8 cellular contexts compared by ENCODE assay signal in the genomic region with DNA sequence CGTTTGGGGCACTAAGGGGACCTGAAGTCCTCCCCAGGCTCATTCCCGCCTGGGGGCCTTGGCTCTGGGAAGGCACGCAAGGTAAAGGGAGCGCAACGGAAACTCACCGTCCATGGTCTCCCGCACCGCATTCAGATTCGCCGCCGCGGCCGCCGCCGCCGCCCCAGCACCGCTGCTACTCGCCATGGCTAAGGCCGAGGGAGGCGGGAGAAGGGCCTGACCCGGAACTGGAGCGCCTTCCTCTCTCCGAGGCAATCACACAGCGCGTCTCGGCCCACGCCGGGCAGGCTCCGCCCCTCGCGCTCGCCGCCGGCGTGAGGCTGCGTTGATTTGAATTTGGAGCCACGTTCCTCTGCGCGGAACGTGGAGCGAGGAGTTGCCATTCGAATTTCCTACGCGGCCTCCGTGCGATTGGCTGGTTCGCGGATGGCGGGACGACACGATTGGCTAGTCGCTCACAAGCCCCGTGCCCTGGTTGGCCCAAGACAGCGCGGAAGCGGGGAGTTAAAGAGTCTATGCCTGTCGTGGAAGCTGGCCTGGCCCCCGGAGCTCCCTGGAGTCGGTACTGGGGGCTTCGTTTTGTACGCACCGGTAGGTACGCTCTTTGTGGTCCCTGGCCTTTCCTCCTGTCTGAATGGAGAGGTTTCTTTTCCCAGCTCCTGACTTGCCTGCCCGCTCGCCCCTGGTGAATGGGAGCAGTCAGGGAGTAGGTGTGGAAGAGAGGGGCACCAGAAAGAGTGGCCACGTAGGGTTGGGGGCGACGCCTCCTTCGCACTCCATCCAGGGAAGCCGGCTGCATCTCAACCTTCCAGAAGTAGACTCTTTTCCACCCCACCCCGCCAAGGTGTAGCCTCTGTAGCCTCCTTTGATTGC. TPM values are rescaled to one million over a fixed set of nuclear protein-coding genes. Genes with fewer than 3 reads are reported as not detected.
DNase-seq lines count a peak whose midpoint lies in the region; ATAC-seq, FAIRE-seq and TF ChIP-seq lines count a peak whose summit lies in the region.

A gene (plus strand): TSS at position 507 of the 873 bp plus-strand sequence. CDS start 1,018 bp downstream, outside the sequence.
A gene with protein sequence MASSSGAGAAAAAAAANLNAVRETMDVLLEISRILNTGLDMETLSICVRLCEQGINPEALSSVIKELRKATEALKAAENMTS (minus strand): TSS at position 213 of the 873 bp plus-strand sequence. CDS start 27 bp downstream, at position 186.

- POLR2A ChIA-PET in endothelial cell of umbilical vein (lab: Charles Lee), result no interaction called here

- H3K79me2 ChIP-seq in endothelial cell of umbilical vein (ENCODE audit: control insufficient read depth, insufficient read depth, low read length), result peaks cover 79% of the 10 kb centered on the region

- H3K27ac Mint-ChIP-seq in IgD-negative memory B cell, result peak within 1 kb of the TSS; percentile 79 to 96 (median 94)

- H4K20me1 ChIP-seq in endothelial cell of umbilical vein (replicated peaks; ENCODE audit: control insufficient read depth, extremely low read depth, insufficient read depth, low read length), result no peaks in the 10 kb centered on the region

- H3K27me3 ChIP-seq in endothelial cell of umbilical vein (ENCODE audit: control insufficient read depth in 2 of 2, insufficient read depth in 2 of 2, low read length in 2 of 2), result no peaks in the 10 kb centered on the region

- peak within 1 kb of the TSS; percentile 41 for H3K27ac ChIP-seq in endothelial cell of umbilical vein (ENCODE audit: insufficient read depth, low read depth, low read length)

- peak; percentile 91 for ATAC-seq in GM21576 (IDR thresholded peaks at IDR 0.05; ENCODE audit: unreplicated experiment)

- TF ChIP-seq CTCF in endothelial cell of umbilical vein (IDR thresholded peaks at IDR 0.05; ENCODE audit: extremely low read depth in 1 of 2, insufficient read depth in 1 of 2, low read depth in 1 of 2, low read length in 2 of 2), result no peak

- FAIRE-seq in endothelial cell of umbilical vein (lab: Jason Lieb, UNC), result peak; percentile 99

- no peaks in the 10 kb centered on the region for H3K9me3 ChIP-seq in endothelial cell of umbilical vein (replicated peaks; ENCODE audit: control insufficient read depth, insufficient read depth, low read length)

- H3K36me3 ChIP-seq in endothelial cell of umbilical vein (ENCODE audit: control insufficient read depth in 2 of 2, extremely low read depth in 1 of 2, insufficient read depth in 2 of 2, low read length in 2 of 2), result peaks cover 0 to 2% of the 10 kb centered on the region in 2 experiments

- no peaks in the 10 kb centered on the region for H3K9me3 Mint-ChIP-seq in IgD-negative memory B cell

- BruUV-seq in endothelial cell of umbilical vein (replicated peaks; lab: Mats Ljungman, UMichigan), result no TSS peak

- H3K9me1 ChIP-seq in endothelial cell of umbilical vein (replicated peaks; ENCODE audit: control insufficient read depth, extremely low read depth, insufficient read depth, low read length), result no peaks in the 10 kb centered on the region

- peak; percentile 65 for TF ChIP-seq POLR2A in endothelial cell of umbilical vein (IDR thresholded peaks at IDR 0.05; ENCODE audit: low read depth, low read length)

- H3K4me1 ChIP-seq in endothelial cell of umbilical vein (ENCODE audit: control insufficient read depth, extremely low read depth, insufficient read depth, low read length), result peaks cover 24% of the 10 kb centered on the region

- H3K4me1 Mint-ChIP-seq in IgD-negative memory B cell, result peaks cover 22 to 42% (median 34%) of the 10 kb centered on the region in 3 donors

- H3K27me3 Mint-ChIP-seq in IgD-negative memory B cell, result no peaks in the 10 kb centered on the region

- peak within 1 kb of the TSS; percentile 56 for H3K9ac ChIP-seq in endothelial cell of umbilical vein (replicated peaks; ENCODE audit: extremely low read depth, insufficient read depth, low read length)

- peaks cover 2% of the 10 kb centered on the region for H3K36me3 Mint-ChIP-seq in IgD-negative memory B cell

- intact Hi-C loops in endothelial cell of umbilical vein (cut with micrococcal nuclease), result loop anchor here (1.0 to 2.0 kb wide), 2 partner anchors 54 to 75 kb away; a partner anchor contains a TSS

- CTCF ChIA-PET in endothelial cell of umbilical vein (lab: Charles Lee), result interaction anchor here (0.7 to 1.0 kb wide), 3 partner anchors 9 to 75 kb away, joined by 3 read pairs; no protein-coding TSS in a partner anchor

- peak within 1 kb of the TSS; percentile 94 for H3K4me2 ChIP-seq in endothelial cell of umbilical vein (ENCODE audit: insufficient read depth, low read length)

- H3K4me3 Mint-ChIP-seq in IgD-negative memory B cell, result peak within 1 kb of the TSS; percentile 85 to 99 (median 95)

- peak within 1 kb of the TSS; percentile 75 to 77 (median 76) for H3K4me3 ChIP-seq in endothelial cell of umbilical vein (replicated peaks in 1 of 3; ENCODE audit: insufficient read depth in 1 of 3, low read depth in 1 of 3, low read length in 3 of 3)

- DNase-seq in DMS153 (lab: John Stamatoyannopoulos, UW) (peak; percentile 97), OCI-M1 (lab: John Stamatoyannopoulos, UW) (peak; percentile 98), activated T-cell treated with anti-CD3 and anti-CD28 coated beads for 1 hour (ENCODE audit: low read depth) (peak; percentile 85), endothelial cell of umbilical vein (ENCODE audit: low read depth, low spot score) (peak; percentile 99), midbrain (lab: John Stamatoyannopoulos, UW) (peak; percentile 91)
- DNase-seq in stimulated activated CD8-positive, alpha-beta memory T cell treated with anti-CD3 and anti-CD28 coated beads, Interleukin-15, amount 100 ng/mL, for 48 hours (ENCODE audit: low read depth in 2 of 2), result peak; percentile 91 to 93

- dilution Hi-C loops in endothelial cell of umbilical vein (cut with MboI; ENCODE audit: extremely low pct_ligation_motif_present, low sequenced_read_pairs), result no loop called here

- H2AFZ ChIP-seq in endothelial cell of umbilical vein (ENCODE audit: low read depth, low read length), result peak within 1 kb of the TSS; percentile 93

TF ChIP-seq in endothelial cell of umbilical vein, 7 proteins besides CTCF, POLR2A, EP300 and RAD21:
- TF ChIP-seq MYC (IDR thresholded peaks at IDR 0.05; ENCODE audit: low read depth, low read length) (no peak), EZH2 (IDR thresholded peaks at IDR 0.05; ENCODE audit: borderline replicate concordance, low read depth, low read length, severe bottlenecking) (no peak), JUN (IDR thresholded peaks at IDR 0.05; ENCODE audit: borderline replicate concordance, insufficient read depth, insufficient read length, low read depth) (no peak), POLR2AphosphoS5 (IDR thresholded peaks at IDR 0.05; ENCODE audit: insufficient read depth, low read depth, low read length) (peak; percentile 73), GATA2 (IDR thresholded peaks at IDR 0.05; ENCODE audit: insufficient read depth, insufficient read length, low read depth, low read length) (no peak), FOS (IDR thresholded peaks at IDR 0.05; ENCODE audit: borderline replicate concordance, insufficient read depth, low read length) (no peak)
- TF ChIP-seq, protein P1, sequence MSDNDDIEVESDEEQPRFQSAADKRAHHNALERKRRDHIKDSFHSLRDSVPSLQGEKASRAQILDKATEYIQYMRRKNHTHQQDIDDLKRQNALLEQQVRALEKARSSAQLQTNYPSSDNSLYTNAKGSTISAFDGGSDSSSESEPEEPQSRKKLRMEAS (IDR thresholded peaks at IDR 0.05; ENCODE audit: insufficient read depth, insufficient read length), result peak; percentile 97

RNA-seq across cellular contexts. Expression of the first gene that starts in this region (rescaled TPM):
- 9.8 TPM for polyA plus RNA-seq in IgD-negative memory B cell
- total RNA-seq in endothelial cell of umbilical vein, result 11.2 and 11.5 TPM in 2 replicates
- polyA plus RNA-seq in endothelial cell of umbilical vein, result 2.4 and 3.2 TPM in 2 replicates
- polyA plus RNA-seq in endothelial cell of umbilical vein (2011; cell fraction: cytosol; rRNA removed), result 4.9 and 5.3 TPM in 2 replicates
- 4.8 and 5.6 TPM in 2 replicates for polyA plus RNA-seq in endothelial cell of umbilical vein (2011; cell fraction: nucleus; rRNA removed)
- polyA plus RNA-seq in endothelial cell of umbilical vein (2012), result 5.9 and 10.7 TPM in 2 replicates
- 2.7 and 3.9 TPM in 2 replicates for polyA minus RNA-seq in endothelial cell of umbilical vein
- 3.5 TPM for polyA minus RNA-seq in endothelial cell of umbilical vein (2011; cell fraction: cytosol; rRNA and poly(A)+ RNA removed)
- 3.7 and 4.6 TPM in 2 replicates for polyA minus RNA-seq in endothelial cell of umbilical vein (2011; cell fraction: nucleus; rRNA and poly(A)+ RNA removed)

RNA-seq across cellular contexts. Expression of the second gene that starts in this region (rescaled TPM):
- polyA plus RNA-seq in IgD-negative memory B cell, result 7.2 TPM
- total RNA-seq in endothelial cell of umbilical vein, result 19.4 and 22.6 TPM in 2 replicates
- 4.2 and 6.3 TPM in 2 replicates for polyA plus RNA-seq in endothelial cell of umbilical vein
- polyA plus RNA-seq in endothelial cell of umbilical vein (2011; cell fraction: cytosol; rRNA removed), result 6.0 and 6.4 TPM in 2 replicates
- 1.4 and 3.3 TPM in 2 replicates for polyA plus RNA-seq in endothelial cell of umbilical vein (2011; cell fraction: nucleus; rRNA removed)
- 13.6 and 21.1 TPM in 2 replicates for polyA plus RNA-seq in endothelial cell of umbilical vein (2012)
- polyA minus RNA-seq in endothelial cell of umbilical vein, result 1.8 and 2.0 TPM in 2 replicates
- polyA minus RNA-seq in endothelial cell of umbilical vein (2011; cell fraction: cytosol; rRNA and poly(A)+ RNA removed), result 7.1 TPM
- polyA minus RNA-seq in endothelial cell of umbilical vein (2011; cell fraction: nucleus; rRNA and poly(A)+ RNA removed), result 1.1 and 1.4 TPM in 2 replicates

Comparison
In these comparisons a context has a peak if more than half of its experiments do, and no peak if none do; other contexts are left out.
1. Peak in every context shown above with its lines: DNase-seq, ATAC-seq, H3K4me3 ChIP-seq and H3K27ac ChIP-seq.